Comparison of ENCODE assay signal across 8 cellular contexts in the genomic region with DNA sequence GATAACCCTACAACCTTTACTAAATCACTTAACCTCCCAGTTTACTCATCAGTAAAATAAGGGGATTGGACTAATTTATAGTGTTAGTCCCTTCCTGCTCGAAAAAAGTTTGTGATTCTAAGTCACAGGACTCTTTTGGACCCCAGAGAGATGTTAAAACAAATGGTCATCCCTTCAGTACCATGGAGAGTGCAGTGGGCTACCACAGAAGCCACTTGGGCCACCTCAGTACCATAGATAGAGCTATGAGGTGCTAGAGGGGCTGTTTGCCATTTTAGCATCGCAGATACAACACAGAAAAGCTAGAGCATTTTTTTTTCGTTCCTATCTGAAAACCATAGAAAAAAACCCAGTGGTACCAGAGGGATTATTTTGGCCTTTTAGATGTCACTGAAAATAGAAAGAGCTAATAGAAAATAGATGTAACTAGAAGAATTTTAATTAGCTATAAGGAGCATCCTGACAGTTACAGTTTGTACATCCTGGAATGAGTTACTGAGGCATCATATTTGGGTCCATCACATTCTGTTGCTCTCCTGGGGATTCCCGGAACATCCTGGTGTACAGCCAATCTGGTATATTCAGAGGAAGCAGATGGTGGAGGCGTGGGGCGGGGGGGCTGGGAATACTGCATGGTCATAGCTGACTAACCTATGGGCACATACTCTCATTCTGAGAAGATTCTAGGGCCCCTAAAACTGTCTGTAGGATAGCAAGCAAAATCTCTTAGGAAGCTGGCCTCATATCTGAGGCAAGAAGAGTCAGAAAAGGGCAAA. TPM values are rescaled to one million over a fixed set of nuclear protein-coding genes. Genes with fewer than 3 reads are reported as not detected.
DNase-seq lines count a peak whose midpoint lies in the region; ATAC-seq and TF ChIP-seq lines count a peak whose summit lies in the region.
"Had no signal": no experiment of that assay in that cellular context is flagged by ENCODE, and none has a peak within 500 bp of the region (broad histone marks: within the 10 kb centered on the region; RNA-seq: fewer than 3 reads in every experiment).

No MANE protein-coding gene starts in this region.

- H3K27ac ChIP-seq in ascending aorta: peak overlapping the region; percentile 19 to 96

- ATAC-seq in naive thymus-derived CD8-positive, alpha-beta T cell: no peak
- ATAC-seq in HG02852 (IDR thresholded peaks at IDR 0.05; ENCODE audit: unreplicated experiment): no peak
- no peak for ATAC-seq in GM21737 (IDR thresholded peaks at IDR 0.05; ENCODE audit: unreplicated experiment)

- intact Hi-C loops in ascending aorta (cut with DNase I): loop anchor here (5.0 to 10.0 kb wide), 2 partner anchors 481 to 753 kb away; partner anchors contain the start of gene PARP2

- POLR2A ChIA-PET in naive thymus-derived CD8-positive, alpha-beta T cell (lab: Charles Lee): interaction anchor here (1.2 to 5.2 kb wide), 2 partner anchors 9 to 25 kb away, joined by 5 to 66 read pairs; partner anchors contain the start of gene ARHGEF40

- H3K27me3 ChIP-seq in ascending aorta: no peaks in the 10 kb centered on the region

- peaks cover 20 to 34% (median 27%) of the 10 kb centered on the region in 4 donors for H3K4me1 Mint-ChIP-seq in naive thymus-derived CD8-positive, alpha-beta T cell

- H3K4me1 ChIP-seq in ascending aorta: peaks cover 3 to 15% of the 10 kb centered on the region in 2 donors

- peaks cover 15 to 23% of the 10 kb centered on the region in 2 donors for H3K36me3 ChIP-seq in ascending aorta

- H3K27ac Mint-ChIP-seq in naive thymus-derived CD8-positive, alpha-beta T cell: peak overlapping the region in 9 of 10 donors; percentile 15 to 94 (median 79)

- H3K4me3 ChIP-seq in ascending aorta: no peak overlapping the region

- H3K27me3 Mint-ChIP-seq in naive thymus-derived CD8-positive, alpha-beta T cell: peaks cover 0 to under 1% (median 0%) of the 10 kb centered on the region in 5 donors

- in situ Hi-C loops in GM13977 (cut with MboI; ENCODE audit: low pct_unique_long_range_greater_than_20kb, low sequenced_read_pairs, unreplicated experiment): no loop called here

- TF ChIP-seq CTCF in GM13977 (IDR thresholded peaks at IDR 0.05; ENCODE audit: extremely low read depth, insufficient read depth, missing control alignments) (no peak), ascending aorta (IDR thresholded peaks at IDR 0.05) (no peak)

- no peaks in the 10 kb centered on the region for H3K36me3 Mint-ChIP-seq in naive thymus-derived CD8-positive, alpha-beta T cell

- no peaks in the 10 kb centered on the region for H3K9me3 ChIP-seq in ascending aorta

- H3K9me3 Mint-ChIP-seq in naive thymus-derived CD8-positive, alpha-beta T cell: no peaks in the 10 kb centered on the region

- H3K4me3 Mint-ChIP-seq in naive thymus-derived CD8-positive, alpha-beta T cell: peak overlapping the region in 4 of 10 donors; percentile 19 to 90 (median 67)

- DNase-seq in GM13977 (ENCODE audit: low spot score) (peak; percentile 18), ascending aorta (ENCODE audit: low spot score in 2 of 2) (no peak), GF-D8 (lab: John Stamatoyannopoulos, UW) (no peak)
- DNase-seq in naive thymus-derived CD8-positive, alpha-beta T cell: no peak
- DNase-seq: stimulated activated CD4-positive, alpha-beta T cell treated with anti-CD3 and anti-CD28 coated beads, Interleukin-2, amount 100 ng/mL, for 24 hours had no signal

RNA-seq across cellular contexts. Expression of gene ZNF219, which starts 2.8 kb away (rescaled TPM):
- 62.9 TPM for total RNA-seq in ascending aorta
- total RNA-seq in naive thymus-derived CD8-positive, alpha-beta T cell: 1 to 10 TPM; 6.9 to 7.7 TPM
- polyA plus RNA-seq in naive thymus-derived CD8-positive, alpha-beta T cell: 1 to 10 TPM; 1.7 to 3.6 (median 1.8) TPM

RNA-seq across cellular contexts. Expression of gene TMEM253, which starts 5.2 kb away (rescaled TPM):
- not detected for total RNA-seq in ascending aorta
- total RNA-seq in naive thymus-derived CD8-positive, alpha-beta T cell: not detected
- not detected for polyA plus RNA-seq in naive thymus-derived CD8-positive, alpha-beta T cell
- total RNA-seq: T-helper 2 cell treated with Interferon-gamma antibody and Interleukin-4, amounts not matched to agents 100 ng/mL and 5 ng/mL, for 36 hours had no signal

RNA-seq across cellular contexts. Expression of gene ARHGEF40, which starts 25.5 kb away (rescaled TPM):
- 64.8 TPM for total RNA-seq in ascending aorta
- total RNA-seq in naive thymus-derived CD8-positive, alpha-beta T cell: under 1 TPM; 0.08 to 0.36 TPM
- polyA plus RNA-seq in naive thymus-derived CD8-positive, alpha-beta T cell: under 1 TPM; 0.03 to 0.45 (median 0.06) TPM
- total RNA-seq: T-helper 2 cell treated with Interferon-gamma antibody and Interleukin-4, amounts not matched to agents 100 ng/mL and 5 ng/mL, for 36 hours had no signal

RNA-seq across cellular contexts. Expression of gene RNASE8, which starts 38.0 kb away (rescaled TPM):
- not detected for total RNA-seq in ascending aorta
- total RNA-seq in naive thymus-derived CD8-positive, alpha-beta T cell: not detected
- polyA plus RNA-seq in naive thymus-derived CD8-positive, alpha-beta T cell: not detected
- total RNA-seq: T-helper 2 cell treated with Interferon-gamma antibody and Interleukin-4, amounts not matched to agents 100 ng/mL and 5 ng/mL, for 36 hours had no signal

RNA-seq across cellular contexts. Expression of gene RNASE7, which starts 53.5 kb away (rescaled TPM):
- total RNA-seq in ascending aorta: not detected
- not detected for total RNA-seq in naive thymus-derived CD8-positive, alpha-beta T cell
- polyA plus RNA-seq in naive thymus-derived CD8-positive, alpha-beta T cell: not detected
- total RNA-seq: T-helper 2 cell treated with Interferon-gamma antibody and Interleukin-4, amounts not matched to agents 100 ng/mL and 5 ng/mL, for 36 hours had no signal

Comparison
In these comparisons a context has a peak if more than half of its experiments do, and no peak if none do; other contexts are left out.
1. RNA of gene ARHGEF40, which starts 25.5 kb away (total RNA-seq): 64.8 TPM in ascending aorta (single experiment); 0.08 to 0.36 TPM in naive thymus-derived CD8-positive, alpha-beta T cell; every median in the first group is over 10 times any median in the second.